Comparison of ENCODE assay signal across 24 cellular contexts in the genomic region with DNA sequence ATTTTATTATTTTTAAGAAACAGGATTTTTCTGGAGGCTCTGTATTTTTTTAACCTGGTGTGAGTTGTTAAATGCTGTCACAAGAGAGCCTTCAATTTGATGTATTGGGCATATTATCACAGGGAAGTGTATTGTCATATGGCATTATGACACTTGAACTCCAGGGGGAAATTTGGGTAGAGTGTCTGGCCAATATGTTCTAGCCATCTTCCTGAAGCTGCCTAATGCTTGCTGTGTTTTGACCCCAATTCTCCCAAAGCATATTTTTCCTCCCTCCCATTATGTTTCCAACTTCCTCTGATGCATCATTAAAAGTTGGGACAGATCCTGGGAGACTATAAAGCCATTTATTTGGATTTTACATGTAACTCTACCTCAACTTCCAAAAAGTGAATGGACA.
"Had no signal": no experiment of that assay in that cellular context is flagged by ENCODE, and none has a peak within 500 bp of the region (broad histone marks: within the 10 kb centered on the region; RNA-seq: fewer than 3 reads in every experiment).

No MANE protein-coding gene starts in this region.

- FAIRE-seq: colon, frontal cortex had no signal

- H3K79me2 ChIP-seq: hepatocyte had no signal

- H3K4me2 ChIP-seq: hepatocyte had no signal

- H2AFZ ChIP-seq: hepatocyte had no signal

- DNase-seq: dermis blood vessel endothelial cell; effector CD4-positive, alpha-beta T cell; effector memory CD4-positive, alpha-beta T cell; foreskin keratinocyte; heart left ventricle; hypothalamus; immature natural killer cell; islet precursor cell; left cardiac atrium; left lung; left ventricle myocardium superior; lower lobe of right lung; mesenchymal stem cell; mucosa of descending colon; naive B cell; naive thymus-derived CD8-positive, alpha-beta T cell had no signal

- H3K4me3 ChIP-seq: coronary artery, dorsolateral prefrontal cortex, esophagus muscularis mucosa, gastroesophageal sphincter, heart left ventricle, hepatocyte, left lung, lower lobe of right lung, mucosa of descending colon had no signal

- H3K27ac ChIP-seq: coronary artery, dorsolateral prefrontal cortex, epithelial cell of prostate, esophagus muscularis mucosa, foreskin keratinocyte, gastroesophageal sphincter, heart left ventricle, hepatocyte, left lung, lower lobe of right lung had no signal

- H3K36me3 ChIP-seq: esophagus muscularis mucosa, gastroesophageal sphincter, heart left ventricle, left lung, lower lobe of right lung had no signal

- H3K9me3 ChIP-seq: esophagus muscularis mucosa, gastroesophageal sphincter, heart left ventricle, left lung, lower lobe of right lung, mucosa of descending colon had no signal

- H3K27me3 ChIP-seq: dorsolateral prefrontal cortex, esophagus muscularis mucosa, foreskin keratinocyte, gastroesophageal sphincter, heart left ventricle, hepatocyte, left lung had no signal

- H3K4me1 ChIP-seq: foreskin keratinocyte, heart left ventricle, left lung, lower lobe of right lung had no signal
